ENCODE assay signal across 10 cellular contexts in genomic region chr19:56664511-56664910, GRCh38. TPM values are rescaled to one million over a fixed set of nuclear protein-coding genes. Genes with fewer than 3 reads are reported as not detected.
"Had no signal": no experiment of that assay in that cellular context is flagged by ENCODE, and none has a peak within 500 bp of the region (broad histone marks: within the 10 kb centered on the region; RNA-seq: fewer than 3 reads in every experiment).

No MANE protein-coding gene starts in this region.

- H3K27ac ChIP-seq: GM23248, HL-60 had no signal

- H3K9ac ChIP-seq: GM23248 had no signal

- H2AFZ ChIP-seq: GM23248 had no signal

- H3K36me3 ChIP-seq: HAP-1 had no signal

- H3K4me1 ChIP-seq: HAP-1 had no signal

- DNase-seq: GM23248, GOT3, HFFc6 had no signal

- H3K9me3 ChIP-seq: HAP-1 had no signal

- H3K4me3 ChIP-seq: GM23248, HAP-1 had no signal

- ATAC-seq: HCT116, HepG2 had no signal

RNA-seq across cellular contexts. Expression of gene ZNF835, which starts 7.0 kb away (rescaled TPM):
- total RNA-seq: GM23248, H7, HepG2, HFFc6 had no signal
- polyA plus RNA-seq: HepG2 had no signal

RNA-seq across cellular contexts. Expression of gene SMIM17, which starts 21.6 kb away (rescaled TPM):
- total RNA-seq: H4, H7, HT1080 had no signal
- polyA plus RNA-seq: GM23248 had no signal
